In the genomic region with DNA sequence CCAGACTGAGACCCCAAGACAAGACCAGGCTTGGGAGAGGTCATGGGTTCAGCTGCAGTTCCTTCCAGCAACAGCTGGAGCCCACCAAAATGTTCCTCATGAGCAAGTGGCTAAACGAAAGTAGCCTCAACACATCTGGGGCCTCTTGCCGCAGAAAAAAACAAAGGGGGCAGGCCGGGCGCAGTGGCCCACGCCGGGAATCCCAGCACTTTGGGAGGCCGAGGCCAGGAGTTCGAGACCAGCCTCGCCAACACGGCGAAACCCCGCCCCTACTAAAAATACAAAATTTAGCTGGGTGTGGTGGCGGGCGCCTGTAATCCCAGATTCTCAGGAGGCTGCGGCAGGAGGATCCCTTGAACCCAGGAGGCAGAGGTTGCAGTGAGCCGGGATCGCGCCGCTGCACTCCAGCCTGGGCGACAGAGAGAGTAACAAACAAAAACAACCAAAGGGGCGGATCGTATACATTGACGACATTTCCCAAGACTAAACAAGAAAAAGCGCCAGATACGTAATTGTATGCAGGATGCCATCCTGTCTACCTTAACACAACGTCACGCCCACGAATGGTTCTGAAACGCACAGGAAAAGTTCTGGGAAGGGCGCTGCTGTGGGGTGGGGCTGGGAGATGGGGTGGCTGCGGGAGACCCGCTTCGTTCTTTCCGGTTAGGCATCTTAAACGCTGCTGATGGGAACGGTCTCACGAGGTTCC, we compare ENCODE assay signal across 1 cellular context.
TF ChIP-seq lines count a peak whose summit lies in the region.

No MANE protein-coding gene starts in this region.

TF ChIP-seq in K562, 482 proteins besides CTCF, POLR2A, EP300 and RAD21:
- TF ChIP-seq RBFOX2 (IDR thresholded peaks at IDR 0.05; ENCODE audit: low read depth, low read length) = peak; percentile 38; the same call in 1 of the 2 replicates
- TF ChIP-seq, protein P1, sequence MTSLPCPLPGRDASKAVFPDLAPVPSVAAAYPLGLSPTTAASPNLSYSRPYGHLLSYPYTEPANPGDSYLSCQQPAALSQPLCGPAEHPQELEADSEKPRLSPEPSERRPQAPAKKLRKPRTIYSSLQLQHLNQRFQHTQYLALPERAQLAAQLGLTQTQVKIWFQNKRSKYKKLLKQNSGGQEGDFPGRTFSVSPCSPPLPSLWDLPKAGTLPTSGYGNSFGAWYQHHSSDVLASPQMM (CRISPR knock-in tag; IDR thresholded peaks at IDR 0.05) = no peak
- no peak for TF ChIP-seq BRCA1 (IDR thresholded peaks at IDR 0.05)
- TF ChIP-seq BRCA1 (CRISPR knock-in tag; IDR thresholded peaks at IDR 0.05) = 0 out of 2 replicates have a peak, but pooled peaks have one; percentile 50
- TF ChIP-seq OTX1 (CRISPR knock-in tag; IDR thresholded peaks at IDR 0.05) = no peak
- TF ChIP-seq ZHX1 (conservative IDR thresholded peaks at IDR 0.05; ENCODE audit: low read length) = no peak
- TF ChIP-seq MTA1 (IDR thresholded peaks at IDR 0.05; ENCODE audit: borderline replicate concordance) = no peak
- TF ChIP-seq CBFA2T3 (IDR thresholded peaks at IDR 0.05) = no peak
- TF ChIP-seq, protein P2, sequence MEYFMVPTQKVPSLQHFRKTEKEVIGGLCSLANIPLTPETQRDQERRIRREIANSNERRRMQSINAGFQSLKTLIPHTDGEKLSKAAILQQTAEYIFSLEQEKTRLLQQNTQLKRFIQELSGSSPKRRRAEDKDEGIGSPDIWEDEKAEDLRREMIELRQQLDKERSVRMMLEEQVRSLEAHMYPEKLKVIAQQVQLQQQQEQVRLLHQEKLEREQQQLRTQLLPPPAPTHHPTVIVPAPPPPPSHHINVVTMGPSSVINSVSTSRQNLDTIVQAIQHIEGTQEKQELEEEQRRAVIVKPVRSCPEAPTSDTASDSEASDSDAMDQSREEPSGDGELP (CRISPR knock-in tag; IDR thresholded peaks at IDR 0.05; ENCODE audit: borderline replicate concordance) = 0 out of 2 replicates have a peak, but pooled peaks have one; percentile 31
